Comparison of ENCODE assay signal across 1 cellular context in genomic region chr2:66545227-66545626, GRCh38.
TF ChIP-seq lines count a peak whose summit lies in the region.

No MANE protein-coding gene starts in this region.

TF ChIP-seq in HepG2, 621 proteins besides CTCF, POLR2A, EP300 and RAD21 (continued from another document):
- no peak for TF ChIP-seq ZNF616 (CRISPR knock-in tag; IDR thresholded peaks at IDR 0.05; ENCODE audit: low read depth)
- no peak for TF ChIP-seq FOXK1 (CRISPR knock-in tag; IDR thresholded peaks at IDR 0.05; ENCODE audit: borderline replicate concordance, low read depth)
- no peak for TF ChIP-seq IRF2 (CRISPR knock-in tag; IDR thresholded peaks at IDR 0.05)
- no peak for TF ChIP-seq PHF5A (CRISPR knock-in tag; IDR thresholded peaks at IDR 0.05; ENCODE audit: low read depth, unreplicated experiment)
- no peak for TF ChIP-seq ZNF746 (CRISPR knock-in tag; IDR thresholded peaks at IDR 0.05)
- TF ChIP-seq MAX (IDR thresholded peaks at IDR 0.05) = no peak
- TF ChIP-seq FOXC1 (CRISPR knock-in tag; IDR thresholded peaks at IDR 0.05; ENCODE audit: borderline replicate concordance) = no peak
- TF ChIP-seq ZNF674 (CRISPR knock-in tag; IDR thresholded peaks at IDR 0.05; ENCODE audit: low read depth) = no peak
- TF ChIP-seq ZNF713 (CRISPR knock-in tag; IDR thresholded peaks at IDR 0.05) = no peak
- TF ChIP-seq MLXIP (CRISPR knock-in tag; IDR thresholded peaks at IDR 0.05; ENCODE audit: borderline replicate concordance) = no peak
- TF ChIP-seq NR2F1 (CRISPR knock-in tag; IDR thresholded peaks at IDR 0.05) = no peak
- TF ChIP-seq ZNF777 (CRISPR knock-in tag; IDR thresholded peaks at IDR 0.05) = no peak
- TF ChIP-seq ZNF720 (CRISPR knock-in tag; IDR thresholded peaks at IDR 0.05) = no peak
- no peak for TF ChIP-seq ZNF574 (CRISPR knock-in tag; IDR thresholded peaks at IDR 0.05)
